In the genomic region with DNA sequence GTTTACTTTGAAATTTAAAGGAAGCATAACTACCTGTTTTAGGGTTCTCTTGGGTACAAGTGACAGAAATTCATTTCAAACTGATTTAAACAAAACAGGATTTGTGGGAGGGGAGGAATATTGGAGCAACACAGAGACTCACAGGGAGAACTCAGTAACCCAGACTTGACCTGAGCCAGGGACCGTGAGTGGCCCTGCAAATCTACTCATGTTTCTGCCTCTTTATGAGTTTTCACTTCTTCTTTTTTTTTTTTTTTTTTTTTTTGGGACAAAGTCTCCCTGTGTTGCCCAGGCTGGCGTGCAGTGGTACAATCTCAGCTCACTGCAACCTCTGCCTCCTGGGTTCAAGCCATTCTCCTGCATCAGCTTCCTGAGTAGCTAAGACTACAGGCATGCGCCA, we compare ENCODE assay signal across 18 cellular contexts.
DNase-seq lines count a peak whose midpoint lies in the region; ATAC-seq and TF ChIP-seq lines count a peak whose summit lies in the region.
"Had no signal": no experiment of that assay in that cellular context is flagged by ENCODE, and none has a peak within 500 bp of the region (broad histone marks: within the 10 kb centered on the region; RNA-seq: fewer than 3 reads in every experiment).

No MANE protein-coding gene starts in this region.

- H3K27me3 Mint-ChIP-seq in activated CD8-positive, alpha-beta memory T cell treated with anti-CD3 and anti-CD28 coated beads, Interleukin-2, amount 10 ng/mL, durations not matched to agents 7 days and 5 days = no peaks in the 10 kb centered on the region

- H3K4me1 Mint-ChIP-seq in activated CD8-positive, alpha-beta memory T cell treated with anti-CD3 and anti-CD28 coated beads, Interleukin-2, amount 10 ng/mL, durations not matched to agents 7 days and 5 days = no peaks in the 10 kb centered on the region

- no peak for TF ChIP-seq CTCF in GM13977 (IDR thresholded peaks at IDR 0.05; ENCODE audit: extremely low read depth, insufficient read depth, missing control alignments)

- no peak for DNase-seq in caudate nucleus (lab: John Stamatoyannopoulos, UW)
- DNase-seq in NCI-H526 treated with DMSO at 0.1 percent for 48 hours (lab: John Stamatoyannopoulos, UW) = no peak
- DNase-seq in activated CD8-positive, alpha-beta memory T cell treated with anti-CD3 and anti-CD28 coated beads, Interleukin-2, amount 10 ng/mL, durations not matched to agents 7 days and 5 days = no peak
- DNase-seq in GM13977 (ENCODE audit: low spot score) = no peak
- DNase-seq: activated CD4-positive, alpha-beta T cell treated with anti-CD3 and anti-CD28 coated beads for 4 hours; activated CD8-positive, alpha-beta memory T cell treated with anti-CD3 and anti-CD28 coated beads, Interleukin-2, amount 50 U/mL, for 48 hours; activated naive CD4-positive, alpha-beta T cell treated with anti-CD3 and anti-CD28 coated beads, Interleukin-2, amount 50 U/mL, for 16 hours; esophagus squamous epithelium; heart left ventricle; NCI-H1092; NCI-H82; stimulated activated CD4-positive, alpha-beta T cell treated with anti-CD3 and anti-CD28 coated beads, Interleukin-15, amount 100 ng/mL, for 24 hours; stomach; T-helper 2 cell had no signal

- in situ Hi-C loops in GM13977 (cut with MboI; ENCODE audit: low pct_unique_long_range_greater_than_20kb, low sequenced_read_pairs, unreplicated experiment) = no loop called here

- no peaks in the 10 kb centered on the region for H3K36me3 Mint-ChIP-seq in activated CD8-positive, alpha-beta memory T cell treated with anti-CD3 and anti-CD28 coated beads, Interleukin-2, amount 10 ng/mL, durations not matched to agents 7 days and 5 days

- ATAC-seq in GM18868 (IDR thresholded peaks at IDR 0.05; ENCODE audit: unreplicated experiment) = peak; percentile 75
- ATAC-seq in GM21717 (IDR thresholded peaks at IDR 0.05; ENCODE audit: unreplicated experiment) = peak; percentile 77
- peak; percentile 83 for ATAC-seq in HG03175 (IDR thresholded peaks at IDR 0.05; ENCODE audit: unreplicated experiment)
- ATAC-seq in activated CD8-positive, alpha-beta memory T cell treated with anti-CD3 and anti-CD28 coated beads, Interleukin-2, amount 10 ng/mL, durations not matched to agents 7 days and 5 days = no peak
- no peak for ATAC-seq in GM19035 (IDR thresholded peaks at IDR 0.05; ENCODE audit: unreplicated experiment)
- ATAC-seq: heart left ventricle had no signal

- no peak overlapping the region for H3K27ac Mint-ChIP-seq in activated CD8-positive, alpha-beta memory T cell treated with anti-CD3 and anti-CD28 coated beads, Interleukin-2, amount 10 ng/mL, durations not matched to agents 7 days and 5 days

- peak overlapping the region; percentile 50 for H3K27ac ChIP-seq in caudate nucleus (ENCODE audit: low read depth, low read length)
- H3K27ac ChIP-seq: esophagus squamous epithelium, heart left ventricle, stomach had no signal

- CTCF ChIA-PET in activated CD8-positive, alpha-beta memory T cell treated with anti-CD3 and anti-CD28 coated beads, Interleukin-2, amount 10 ng/mL, durations not matched to agents 7 days and 5 days (lab: Charles Lee) = no interaction called here

- H3K4me3 Mint-ChIP-seq in activated CD8-positive, alpha-beta memory T cell treated with anti-CD3 and anti-CD28 coated beads, Interleukin-2, amount 10 ng/mL, durations not matched to agents 7 days and 5 days = no peak overlapping the region

- peaks cover 5% of the 10 kb centered on the region for H3K9me3 Mint-ChIP-seq in activated CD8-positive, alpha-beta memory T cell treated with anti-CD3 and anti-CD28 coated beads, Interleukin-2, amount 10 ng/mL, durations not matched to agents 7 days and 5 days (ENCODE audit: low read depth)

Comparison
In these comparisons a context has a peak if more than half of its experiments do, and no peak if none do; other contexts are left out.
1. ATAC-seq: peak in GM18868 (single experiment), GM21717 (single experiment) and HG03175 (single experiment); none in activated CD8-positive, alpha-beta memory T cell treated with anti-CD3 and anti-CD28 coated beads, Interleukin-2, amount 10 ng/mL, durations not matched to agents 7 days and 5 days (single experiment) and GM19035 (single experiment).